11 cellular contexts compared by ENCODE assay signal in genomic region chr3:111735271-111735758, GRCh38.
A peak's percentile ranks its signal among the peaks of the same experiment; 100 is the strongest.
DNase-seq lines count a peak whose midpoint lies in the region; ATAC-seq, FAIRE-seq and TF ChIP-seq lines count a peak whose summit lies in the region.
"Had no signal": no experiment of that assay in that cellular context is flagged by ENCODE, and none has a peak within 500 bp of the region (broad histone marks: within the 10 kb centered on the region; RNA-seq: fewer than 3 reads in every experiment).

No MANE protein-coding gene starts in this region.

- H3K4me1 Mint-ChIP-seq in activated naive CD8-positive, alpha-beta T cell treated with anti-CD3 and anti-CD28 coated beads for 36 hours, result peaks cover 24% of the 10 kb centered on the region
- H3K4me1 Mint-ChIP-seq: GM23338 had no signal

- no peaks in the 10 kb centered on the region for H3K27me3 Mint-ChIP-seq in activated naive CD8-positive, alpha-beta T cell treated with anti-CD3 and anti-CD28 coated beads for 36 hours

- peak overlapping the region; percentile 84 for H3K4me2 ChIP-seq in A549
- H3K4me2 ChIP-seq: GM23338 had no signal

- no peaks in the 10 kb centered on the region for H3K9me3 ChIP-seq in A549
- H3K9me3 ChIP-seq: thyroid gland had no signal

- TF ChIP-seq RAD21 in A549 (conservative IDR thresholded peaks at IDR 0.05 in 1 of 2, IDR thresholded peaks at IDR 0.05 in 1 of 2), result peak in 1 of 2 experiments; percentile 45; a peak in 3 of 5 replicates

- POLR2A ChIA-PET in A549 (lab: Yijun Ruan, JAX), result interaction anchor here (0.7 to 1.7 kb wide), 4 partner anchors 67 to 130 kb away, joined by 3 to 15 read pairs (median 6); partner anchors contain the start of gene PHLDB2

- H3K27ac Mint-ChIP-seq in activated naive CD8-positive, alpha-beta T cell treated with anti-CD3 and anti-CD28 coated beads for 36 hours, result peak overlapping the region; percentile 30
- H3K27ac Mint-ChIP-seq: GM23338 had no signal

- CTCF ChIA-PET in A549 (lab: Yijun Ruan, JAX), result interaction anchor here (0.8 to 10.8 kb wide), 6 partner anchors 13 to 216 kb away, joined by 3 to 87 read pairs (median 4); partner anchors contain the start of gene PHLDB2

- FAIRE-seq in A549 (lab: Jason Lieb, UNC), result peak; percentile 96

- WGBS in A549 (ENCODE audit: missing lambda C conversion rate), result 5% methylated on average over 4 of the region's 4 CpGs

- DNase-seq in A549 (ENCODE audit: low read depth in 1 of 2, low spot score in 1 of 2) (peak; percentile 40 to 89), HCEC 1CT (peak; percentile 86), iris pigment epithelial cell (ENCODE audit: low read depth) (peak; percentile 99), NCI-H1436 treated with DMSO at 0.1 percent for 48 hours (lab: John Stamatoyannopoulos, UW) (no peak), GM19240 (ENCODE audit: insufficient read length, low spot score) (no peak), DMS 273 treated with DMSO at 0.1 percent for 48 hours (lab: John Stamatoyannopoulos, UW) (no peak)
- no peak for DNase-seq in activated naive CD8-positive, alpha-beta T cell treated with anti-CD3 and anti-CD28 coated beads for 36 hours
- DNase-seq: NCI-H187 treated with DMSO at 0.1 percent for 48 hours, thyroid gland had no signal

- H3K4me1 ChIP-seq in A549, result peaks cover 86% of the 10 kb centered on the region

- peak; percentile 49 to 57 for ATAC-seq in A549
- ATAC-seq in GM21723 (IDR thresholded peaks at IDR 0.05; ENCODE audit: unreplicated experiment), result no peak
- ATAC-seq: GM23338 had no signal

- TF ChIP-seq CTCF in A549 (IDR thresholded peaks at IDR 0.05), result no peak

- peaks cover 13% of the 10 kb centered on the region for H3K36me3 Mint-ChIP-seq in activated naive CD8-positive, alpha-beta T cell treated with anti-CD3 and anti-CD28 coated beads for 36 hours

- 0 out of 3 replicates have a peak overlapping the region, but pooled peaks have one; percentile 4 for H3K4me3 ChIP-seq in A549
- H3K4me3 ChIP-seq: GM23338, thyroid gland had no signal

- H3K9me3 Mint-ChIP-seq in activated naive CD8-positive, alpha-beta T cell treated with anti-CD3 and anti-CD28 coated beads for 36 hours, result peaks cover 2% of the 10 kb centered on the region

- H3K27ac ChIP-seq in A549, result peak overlapping the region; percentile 76 to 90
- H3K27ac ChIP-seq: thyroid gland had no signal

- TF ChIP-seq EP300 in A549 (IDR thresholded peaks at IDR 0.05), result peak; percentile 89 to 94; a peak in 4 of 5 replicates

- H3K4me3 Mint-ChIP-seq in activated naive CD8-positive, alpha-beta T cell treated with anti-CD3 and anti-CD28 coated beads for 36 hours, result no peak overlapping the region
- H3K4me3 Mint-ChIP-seq: GM23338 had no signal

- no peak for TF ChIP-seq POLR2A in A549 (IDR thresholded peaks at IDR 0.05; ENCODE audit: low read length)

TF ChIP-seq in A549, 52 proteins besides CTCF, POLR2A, EP300 and RAD21:
- TF ChIP-seq CEBPB (IDR thresholded peaks at IDR 0.05) (peak; percentile 93 to 98), HOXB13 (CRISPR knock-in tag; IDR thresholded peaks at IDR 0.05; ENCODE audit: low read depth) (0 out of 2 replicates have a peak, but pooled peaks have one; percentile 59), JUN (IDR thresholded peaks at IDR 0.05) (peak; percentile 85 to 95; a peak in 4 of 5 replicates), GATA3 (IDR thresholded peaks at IDR 0.05; ENCODE audit: borderline replicate concordance) (peak; percentile 98), MAX (IDR thresholded peaks at IDR 0.05) (peak; percentile 84), JUNB (IDR thresholded peaks at IDR 0.05) (peak; percentile 96), RARB (CRISPR knock-in tag; IDR thresholded peaks at IDR 0.05) (peak; percentile 74), SMC3 (IDR thresholded peaks at IDR 0.05) (0 out of 3 replicates have a peak, but pooled peaks have one; percentile 28), CHD2 (IDR thresholded peaks at IDR 0.05; ENCODE audit: low read length, partially characterized antibody) (no peak), FOSL2 (IDR thresholded peaks at IDR 0.05) (peak; percentile 87), FOSL2 (CRISPR knock-in tag; IDR thresholded peaks at IDR 0.05) (peak; percentile 93), HDAC2 (IDR thresholded peaks at IDR 0.05) (no peak), ELK1 (IDR thresholded peaks at IDR 0.05; ENCODE audit: low read depth, low read length) (no peak)
- TF ChIP-seq, protein P1, sequence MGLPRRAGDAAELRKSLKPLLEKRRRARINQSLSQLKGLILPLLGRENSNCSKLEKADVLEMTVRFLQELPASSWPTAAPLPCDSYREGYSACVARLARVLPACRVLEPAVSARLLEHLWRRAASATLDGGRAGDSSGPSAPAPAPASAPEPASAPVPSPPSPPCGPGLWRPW (IDR thresholded peaks at IDR 0.05), result peak; percentile 84; the same call in 1 of the 2 replicates
- TF ChIP-seq, protein P2, sequence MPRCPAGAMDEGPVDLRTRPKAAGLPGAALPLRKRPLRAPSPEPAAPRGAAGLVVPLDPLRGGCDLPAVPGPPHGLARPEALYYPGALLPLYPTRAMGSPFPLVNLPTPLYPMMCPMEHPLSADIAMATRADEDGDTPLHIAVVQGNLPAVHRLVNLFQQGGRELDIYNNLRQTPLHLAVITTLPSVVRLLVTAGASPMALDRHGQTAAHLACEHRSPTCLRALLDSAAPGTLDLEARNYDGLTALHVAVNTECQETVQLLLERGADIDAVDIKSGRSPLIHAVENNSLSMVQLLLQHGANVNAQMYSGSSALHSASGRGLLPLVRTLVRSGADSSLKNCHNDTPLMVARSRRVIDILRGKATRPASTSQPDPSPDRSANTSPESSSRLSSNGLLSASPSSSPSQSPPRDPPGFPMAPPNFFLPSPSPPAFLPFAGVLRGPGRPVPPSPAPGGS (IDR thresholded peaks at IDR 0.05), result peak; percentile 93

Comparison
In these comparisons a context has a peak if more than half of its experiments do, and no peak if none do; other contexts are left out.
1. DNase-seq: peak in A549 (2 of 2), HCEC 1CT (single experiment) and iris pigment epithelial cell (single experiment); none in activated naive CD8-positive, alpha-beta T cell treated with anti-CD3 and anti-CD28 coated beads for 36 hours (single experiment), NCI-H1436 treated with DMSO at 0.1 percent for 48 hours (single experiment), GM19240 (single experiment) and DMS 273 treated with DMSO at 0.1 percent for 48 hours (single experiment).